ENCODE assay signal across 8 cellular contexts in the genomic region with DNA sequence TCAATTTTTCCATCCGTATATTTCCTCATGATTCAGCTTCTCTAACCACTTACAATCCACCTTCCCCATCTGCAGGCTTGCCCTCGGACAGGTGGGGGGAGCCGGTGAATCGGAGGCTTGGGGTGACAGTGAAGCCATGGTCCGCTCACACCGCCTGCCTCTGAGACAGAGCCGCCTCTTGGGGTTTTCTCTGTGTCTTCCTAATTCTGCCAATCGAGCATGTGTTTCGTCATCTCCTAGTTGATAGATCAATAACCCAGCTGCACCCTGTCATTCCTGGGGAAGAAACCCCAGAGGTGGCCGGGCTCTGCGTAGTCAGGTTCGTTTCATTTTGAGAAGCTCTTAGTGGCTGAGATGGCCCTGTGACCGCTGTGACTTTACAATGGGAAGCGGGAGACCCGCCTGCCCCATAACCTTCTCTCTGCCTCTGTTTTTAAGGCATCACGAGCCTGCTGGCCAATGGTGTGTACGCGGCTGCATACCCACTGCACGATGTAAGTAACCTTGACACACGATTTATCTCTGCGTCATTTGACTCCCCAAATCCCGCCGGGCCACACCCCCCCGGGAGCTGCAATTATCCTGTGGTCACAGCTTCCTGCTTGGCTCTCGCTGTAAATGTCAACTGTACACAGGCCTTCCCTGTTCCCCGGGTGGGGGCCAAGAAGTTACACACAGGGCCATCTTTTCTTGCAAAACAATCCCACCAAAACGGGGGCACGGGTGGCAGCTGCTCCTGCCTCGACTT. TPM values are rescaled to one million over a fixed set of nuclear protein-coding genes. Genes with fewer than 3 reads are reported as not detected.
A peak's percentile ranks its signal among the peaks of the same experiment; 100 is the strongest.
DNase-seq lines count a peak whose midpoint lies in the region; ATAC-seq and TF ChIP-seq lines count a peak whose summit lies in the region.

No MANE protein-coding gene starts in this region.

- H2BK15ac ChIP-seq in IMR-90 (ENCODE audit: low read depth, low read length) = no peak overlapping the region

- H3K9ac ChIP-seq in IMR-90 (ENCODE audit: low read depth, low read length) = no peak overlapping the region

- no peaks in the 10 kb centered on the region for H3K9me3 ChIP-seq in IMR-90 (ENCODE audit: control insufficient read depth, insufficient read depth, low read length)
- H3K9me3 ChIP-seq in ascending aorta = no peaks in the 10 kb centered on the region
- no peaks in the 10 kb centered on the region for H3K9me3 ChIP-seq in right lobe of liver

- H4K20me1 ChIP-seq in IMR-90 (ENCODE audit: insufficient read depth, low read length) = no peaks in the 10 kb centered on the region

- TF ChIP-seq POLR2A in IMR-90 (IDR thresholded peaks at IDR 0.05; ENCODE audit: low read depth, low read length) (no peak), right lobe of liver (IDR thresholded peaks at IDR 0.05) (no peak)

- no peak overlapping the region for H2BK5ac ChIP-seq in IMR-90 (ENCODE audit: low read depth, low read length, poor library complexity, severe bottlenecking)

- peak overlapping the region; percentile 81 for H2AFZ ChIP-seq in IMR-90 (replicated peaks; ENCODE audit: low read length, poor library complexity)

- H3K4me1 ChIP-seq in IMR-90 (ENCODE audit: control insufficient read depth, insufficient read depth, low read length) (peaks cover 18% of the 10 kb centered on the region), ascending aorta (peaks cover 14 to 17% of the 10 kb centered on the region in 2 donors), right lobe of liver (peaks cover 0 to 4% (median 1%) of the 10 kb centered on the region in 4 donors)

- H2BK20ac ChIP-seq in IMR-90 (ENCODE audit: low read depth, low read length) = no peak overlapping the region

- peak overlapping the region; percentile 33 for H2AK5ac ChIP-seq in IMR-90 (ENCODE audit: low read depth, low read length)

- peak overlapping the region; percentile 29; the same call in 1 of the 2 replicates for H2BK120ac ChIP-seq in IMR-90 (ENCODE audit: low read depth, low read length)

- H3K27me3 ChIP-seq in IMR-90 (ENCODE audit: control insufficient read depth, insufficient read depth, low read length) = no peaks in the 10 kb centered on the region
- no peaks in the 10 kb centered on the region for H3K27me3 ChIP-seq in ascending aorta
- no peaks in the 10 kb centered on the region for H3K27me3 ChIP-seq in right lobe of liver

- no peak overlapping the region; the same call in 1 of the 2 replicates for H3K18ac ChIP-seq in IMR-90 (ENCODE audit: low read depth, low read length)

- 62% methylated on average over 16 of the region's 29 CpGs; no CpG with 5 or more reads in 1 of the 2 experiments for WGBS in IMR-90 (ENCODE audit: extremely low coverage in 2 of 2, insufficient read length in 1 of 2), 2 experiments
- 57% methylated on average over 14 of the region's 29 CpGs for WGBS in right lobe of liver (ENCODE audit: insufficient coverage, low coverage, low lambda C conversion rate, missing lambda C conversion rate)

- H3K14ac ChIP-seq in IMR-90 (replicated peaks; ENCODE audit: low read depth, low read length) = peak overlapping the region; percentile 59; the same call in 1 of the 2 replicates

- H4K91ac ChIP-seq in IMR-90 (ENCODE audit: insufficient read depth, low read depth, low read length) = 0 out of 2 replicates have a peak overlapping the region, but pooled peaks have one; percentile 23

- H3K9me1 ChIP-seq in IMR-90 (ENCODE audit: insufficient read depth, low read length) = peaks cover 12% of the 10 kb centered on the region

- no TSS peak for BruUV-seq in IMR-90 (replicated peaks; lab: Mats Ljungman, UMichigan)

- H4K8ac ChIP-seq in IMR-90 (ENCODE audit: low read depth in 2 of 2, low read length in 2 of 2) = peak overlapping the region in 1 of 2 experiments; percentile 63; a peak in 1 of 4 replicates

- peak overlapping the region; percentile 49; the same call in 1 of the 2 replicates for H4K5ac ChIP-seq in IMR-90 (ENCODE audit: low read depth, low read length)

- H3K4ac ChIP-seq in IMR-90 (ENCODE audit: low read depth, low read length) = peak overlapping the region; percentile 54

- H3K4me3 ChIP-seq in IMR-90 (ENCODE audit: insufficient read depth, low read depth, low read length) (no peak overlapping the region), ascending aorta (no peak overlapping the region), right lobe of liver (no peak overlapping the region)

- peak; percentile 65 for ATAC-seq in IMR-90 (ENCODE audit: low read depth)
- ATAC-seq in right lobe of liver = peak; percentile 6 to 70 (median 33)
- ATAC-seq in GM19023 (IDR thresholded peaks at IDR 0.05; ENCODE audit: unreplicated experiment) = no peak
- ATAC-seq in HG03196 (IDR thresholded peaks at IDR 0.05; ENCODE audit: unreplicated experiment) = no peak
- ATAC-seq in HG02981 (IDR thresholded peaks at IDR 0.05; ENCODE audit: unreplicated experiment) = no peak

- dilution Hi-C loops in IMR-90 (cut with HindIII; ENCODE audit: low sequenced_read_pairs, unreplicated experiment) = no loop called here

- POLR2A ChIA-PET in IMR-90 (lab: Charles Lee; ENCODE audit: unreplicated experiment) = interaction anchor here (0.7 kb wide), 1 partner anchor 26 kb away, joined by 3 read pairs; no protein-coding TSS in a partner anchor

- DNase-seq in AG09319 (ENCODE audit: extremely low read depth, low read depth) (peak; percentile 38), IMR-90 (peak; percentile 67), ascending aorta (ENCODE audit: low spot score in 2 of 2) (no peak), right lobe of liver (no peak), SHP77 (lab: John Stamatoyannopoulos, UW) (no peak)

- no peak for TF ChIP-seq RAD21 in IMR-90 (IDR thresholded peaks at IDR 0.05; ENCODE audit: low read length)

- H3K27ac ChIP-seq in IMR-90 (ENCODE audit: insufficient read depth, low read length) = no peak overlapping the region
- H3K27ac ChIP-seq in ascending aorta = peak overlapping the region; percentile 64 to 65
- peak overlapping the region in 1 of 3 donors; percentile 38 for H3K27ac ChIP-seq in right lobe of liver

- H3K36me3 ChIP-seq in IMR-90 (ENCODE audit: control insufficient read depth, insufficient read depth, low read length) = no peaks in the 10 kb centered on the region
- peaks cover 51 to 76% of the 10 kb centered on the region in 2 donors for H3K36me3 ChIP-seq in ascending aorta
- peaks cover 0 to 40% (median 3%) of the 10 kb centered on the region in 4 donors for H3K36me3 ChIP-seq in right lobe of liver

- no peak overlapping the region; the same call in 1 of the 2 replicates for H3K23ac ChIP-seq in IMR-90 (ENCODE audit: low read depth, low read length)

- H3K4me2 ChIP-seq in IMR-90 (ENCODE audit: low read depth, low read length) = no peak overlapping the region

- peak overlapping the region; percentile 83 for H2AK9ac ChIP-seq in IMR-90 (replicated peaks; ENCODE audit: low read depth, low read length, poor library complexity)

- CTCF ChIA-PET in IMR-90 (lab: Yijun Ruan, JAX) = no interaction called here

- no peaks in the 10 kb centered on the region for H3K79me1 ChIP-seq in IMR-90 (ENCODE audit: low read depth in 1 of 2, low read length in 2 of 2)

- intact Hi-C loops in IMR-90 (cut with micrococcal nuclease) = no loop called here
- intact Hi-C loops in ascending aorta (cut with DNase I) = no loop called here
- intact Hi-C loops in right lobe of liver (cut with DNase I) = no loop called here

- no peak for TF ChIP-seq CTCF in AG09319 (IDR thresholded peaks at IDR 0.05; ENCODE audit: low read depth, low read length)
- TF ChIP-seq CTCF in IMR-90 (conservative IDR thresholded peaks at IDR 0.05; ENCODE audit: low read depth, low read length) = no peak
- no peak for TF ChIP-seq CTCF in ascending aorta (IDR thresholded peaks at IDR 0.05)
- no peak for TF ChIP-seq CTCF in right lobe of liver (IDR thresholded peaks at IDR 0.05)

- H3K56ac ChIP-seq in IMR-90 (ENCODE audit: extremely low read depth, insufficient read depth, low read length) = no peak overlapping the region

- in situ Hi-C loops in IMR-90 (cut with MboI; ENCODE audit: low sequenced_read_pairs) = no loop called here

TF ChIP-seq in IMR-90, 13 proteins besides CTCF, POLR2A, EP300 and RAD21 (continues in another document):
- TF ChIP-seq, protein P1, sequence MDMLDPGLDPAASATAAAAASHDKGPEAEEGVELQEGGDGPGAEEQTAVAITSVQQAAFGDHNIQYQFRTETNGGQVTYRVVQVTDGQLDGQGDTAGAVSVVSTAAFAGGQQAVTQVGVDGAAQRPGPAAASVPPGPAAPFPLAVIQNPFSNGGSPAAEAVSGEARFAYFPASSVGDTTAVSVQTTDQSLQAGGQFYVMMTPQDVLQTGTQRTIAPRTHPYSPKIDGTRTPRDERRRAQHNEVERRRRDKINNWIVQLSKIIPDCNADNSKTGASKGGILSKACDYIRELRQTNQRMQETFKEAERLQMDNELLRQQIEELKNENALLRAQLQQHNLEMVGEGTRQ (IDR thresholded peaks at IDR 0.05; ENCODE audit: low read depth, low read length) = no peak
- TF ChIP-seq SMC3 (IDR thresholded peaks at IDR 0.05; ENCODE audit: low read depth, low read length) = no peak
- no peak for TF ChIP-seq RFX5 (IDR thresholded peaks at IDR 0.05; ENCODE audit: low read depth, low read length)
- TF ChIP-seq MAZ (IDR thresholded peaks at IDR 0.05; ENCODE audit: borderline replicate concordance, low read depth, low read length) = no peak
- TF ChIP-seq CEBPB (IDR thresholded peaks at IDR 0.05; ENCODE audit: low read depth, low read length) = no peak
- no peak for TF ChIP-seq NFE2L2 (IDR thresholded peaks at IDR 0.05; ENCODE audit: low read depth, low read length)
- TF ChIP-seq RCOR1 (IDR thresholded peaks at IDR 0.05; ENCODE audit: insufficient replicate concordance, low read length) = no peak
- TF ChIP-seq, protein P2, sequence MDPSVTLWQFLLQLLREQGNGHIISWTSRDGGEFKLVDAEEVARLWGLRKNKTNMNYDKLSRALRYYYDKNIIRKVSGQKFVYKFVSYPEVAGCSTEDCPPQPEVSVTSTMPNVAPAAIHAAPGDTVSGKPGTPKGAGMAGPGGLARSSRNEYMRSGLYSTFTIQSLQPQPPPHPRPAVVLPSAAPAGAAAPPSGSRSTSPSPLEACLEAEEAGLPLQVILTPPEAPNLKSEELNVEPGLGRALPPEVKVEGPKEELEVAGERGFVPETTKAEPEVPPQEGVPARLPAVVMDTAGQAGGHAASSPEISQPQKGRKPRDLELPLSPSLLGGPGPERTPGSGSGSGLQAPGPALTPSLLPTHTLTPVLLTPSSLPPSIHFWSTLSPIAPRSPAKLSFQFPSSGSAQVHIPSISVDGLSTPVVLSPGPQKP (IDR thresholded peaks at IDR 0.05; ENCODE audit: borderline replicate concordance, low read depth, low read length) = no peak
- no peak for TF ChIP-seq FOS (IDR thresholded peaks at IDR 0.05; ENCODE audit: low read depth, low read length)
- TF ChIP-seq BHLHE40 (IDR thresholded peaks at IDR 0.05; ENCODE audit: low read depth, low read length) = no peak
- no peak for TF ChIP-seq MXI1 (IDR thresholded peaks at IDR 0.05; ENCODE audit: borderline replicate concordance, low read depth, low read length)
- no peak for TF ChIP-seq MAFK (IDR thresholded peaks at IDR 0.05; ENCODE audit: low read depth, low read length)

RNA-seq across cellular contexts. Expression of a gene that starts 33.3 kb away (rescaled TPM):
- 4.1 and 4.4 TPM in 2 replicates for total RNA-seq in IMR-90 (2012; rRNA removed)
- 8.0 and 10.7 TPM in 2 replicates for polyA plus RNA-seq in IMR-90 (2012; rRNA removed)
- 3.8 and 9.8 TPM in 2 replicates for polyA plus RNA-seq in IMR-90 (2012; cell fraction: cytosol; rRNA removed)
- 20.0 and 34.3 TPM in 2 replicates for polyA plus RNA-seq in IMR-90 (2012; cell fraction: nucleus; rRNA removed; ENCODE audit: low replicate concordance)
- total RNA-seq in ascending aorta = 244 TPM
- total RNA-seq in right lobe of liver = 100 to 1,000 TPM in 3 of 6 experiments, 10 to 100 TPM in 3; 32.1 to 292 (median 78.0) TPM

Comparison
In these comparisons a context has a peak if more than half of its experiments do, and no peak if none do; other contexts are left out.
1. DNase-seq: peak in AG09319 (single experiment) and IMR-90 (single experiment); none in ascending aorta (0 of 2), right lobe of liver (0 of 3) and SHP77 (0 of 2).
2. ATAC-seq: peak in IMR-90 (single experiment) and right lobe of liver (4 of 4); none in GM19023 (single experiment), HG03196 (single experiment) and HG02981 (single experiment).